In genomic region chr3:184135149-184135910, GRCh38 we compare ENCODE assay signal across 1 cellular context.
A peak's percentile ranks its signal among the peaks of the same experiment; 100 is the strongest.
TF ChIP-seq lines count a peak whose summit lies in the region.

EIF2B5 (plus strand) TSS chr3:184135358; CDS start chr3:184135386, 28 bp downstream.

TF ChIP-seq in HEK293, 187 proteins besides CTCF, POLR2A, EP300 and RAD21 (continued from another document and continues in another):
- TF ChIP-seq ZBTB26 (tag by site-specific recombination; optimal IDR thresholded peaks at IDR 0.05) (peak; percentile 63), ZNF121 (tag by site-specific recombination; IDR thresholded peaks at IDR 0.05) (no peak), ZNF292 (tag by site-specific recombination; IDR thresholded peaks at IDR 0.05; ENCODE audit: borderline replicate concordance, low read depth) (no peak), BCL11A (tag by site-specific recombination; IDR thresholded peaks at IDR 0.05; ENCODE audit: low read depth) (no peak), FEZF1 (tag by site-specific recombination; IDR thresholded peaks at IDR 0.05) (no peak), ZBTB17 (tag by site-specific recombination; IDR thresholded peaks at IDR 0.05) (peak; percentile 90), ZNF202 (tag by site-specific recombination; IDR thresholded peaks at IDR 0.05; ENCODE audit: borderline replicate concordance) (no peak), ZSCAN18 (tag by site-specific recombination; IDR thresholded peaks at IDR 0.05) (no peak), PRDM10 (tag by site-specific recombination; IDR thresholded peaks at IDR 0.05) (peak; percentile 90), ZBTB20 (tag by site-specific recombination; IDR thresholded peaks at IDR 0.05) (peak; percentile 79; the same call in 1 of the 2 replicates), ZNF830 (tag by site-specific recombination; IDR thresholded peaks at IDR 0.05; ENCODE audit: low read depth) (no peak), SP3 (tag by site-specific recombination; IDR thresholded peaks at IDR 0.05) (peak; percentile 37; the same call in 1 of the 2 replicates), ZNF76 (tag by site-specific recombination; IDR thresholded peaks at IDR 0.05; ENCODE audit: borderline replicate concordance, low read depth) (peak; percentile 40; the same call in 1 of the 2 replicates), ZNF561 (tag by site-specific recombination; IDR thresholded peaks at IDR 0.05; ENCODE audit: borderline replicate concordance) (peak; percentile 23; the same call in 1 of the 2 replicates), ZNF24 (tag by site-specific recombination; IDR thresholded peaks at IDR 0.05) (no peak), YY1 (tag by site-specific recombination; IDR thresholded peaks at IDR 0.05) (peak; percentile 89), ZNF654 (tag by site-specific recombination; IDR thresholded peaks at IDR 0.05; ENCODE audit: low read depth) (no peak), ZBTB8A (tag by site-specific recombination; IDR thresholded peaks at IDR 0.05) (no peak), IKZF3 (tag by site-specific recombination; IDR thresholded peaks at IDR 0.05) (peak; percentile 73), KLF16 (tag by site-specific recombination; IDR thresholded peaks at IDR 0.05) (0 out of 2 replicates have a peak, but pooled peaks have one; percentile 17), ZNF341 (tag by site-specific recombination; IDR thresholded peaks at IDR 0.05; ENCODE audit: low read depth) (no peak; the same call in none of the 2 replicates), ZNF677 (tag by site-specific recombination; IDR thresholded peaks at IDR 0.05) (no peak), ZBTB21 (tag by site-specific recombination; IDR thresholded peaks at IDR 0.05) (0 out of 2 replicates have a peak, but pooled peaks have one; percentile 10), ZNF776 (tag by site-specific recombination; IDR thresholded peaks at IDR 0.05; ENCODE audit: borderline replicate concordance) (no peak), PATZ1 (tag by site-specific recombination; IDR thresholded peaks at IDR 0.05) (no peak), ZNF2 (tag by site-specific recombination; IDR thresholded peaks at IDR 0.05) (no peak), ZNF10 (tag by site-specific recombination; IDR thresholded peaks at IDR 0.05) (no peak), ZNF423 (tag by site-specific recombination; IDR thresholded peaks at IDR 0.05) (no peak), PRDM2 (tag by site-specific recombination; IDR thresholded peaks at IDR 0.05; ENCODE audit: borderline replicate concordance) (no peak), ZNF48 (tag by site-specific recombination; IDR thresholded peaks at IDR 0.05) (no peak), ZNF26 (tag by site-specific recombination; IDR thresholded peaks at IDR 0.05) (no peak), EGR2 (tag by site-specific recombination; IDR thresholded peaks at IDR 0.05; ENCODE audit: low read depth) (no peak), ZNF248 (tag by site-specific recombination; IDR thresholded peaks at IDR 0.05) (no peak), ZNF514 (tag by site-specific recombination; IDR thresholded peaks at IDR 0.05) (no peak), ZNF692 (tag by site-specific recombination; IDR thresholded peaks at IDR 0.05) (0 out of 2 replicates have a peak, but pooled peaks have one; percentile 54), ZNF664 (tag by site-specific recombination; IDR thresholded peaks at IDR 0.05) (no peak), TSHZ1 (tag by site-specific recombination; IDR thresholded peaks at IDR 0.05; ENCODE audit: borderline replicate concordance) (no peak)
